In genomic region chr21:16192900-16193299, GRCh38 we compare ENCODE assay signal across 14 cellular contexts.
DNase-seq lines count a peak whose midpoint lies in the region; ATAC-seq and TF ChIP-seq lines count a peak whose summit lies in the region.
"Had no signal": no experiment of that assay in that cellular context is flagged by ENCODE, and none has a peak within 500 bp of the region (broad histone marks: within the 10 kb centered on the region; RNA-seq: fewer than 3 reads in every experiment).

No MANE protein-coding gene starts in this region.

- H3K9me3 ChIP-seq in mammary epithelial cell (replicated peaks; ENCODE audit: insufficient read depth, low read length), result no peaks in the 10 kb centered on the region
- H3K9me3 ChIP-seq in naive thymus-derived CD4-positive, alpha-beta T cell (ENCODE audit: control insufficient read depth in 2 of 3, low read length in 3 of 3), result no peaks in the 10 kb centered on the region
- H3K9me3 ChIP-seq: esophagus squamous epithelium, upper lobe of left lung had no signal

- no peak overlapping the region for H3K9ac ChIP-seq in mammary epithelial cell (ENCODE audit: insufficient read depth, low read length)

- whole genome bisulfite sequencing in mammary epithelial cell (ENCODE audit: low coverage, missing lambda C conversion rate), result 46% methylated on average over 2 of the region's 2 CpGs

- in situ Hi-C loops in mammary epithelial cell (cut with MboI; ENCODE audit: low sequenced_read_pairs in 2 of 2), result no loop called here
- in situ Hi-C loops in G401 (cut with HindIII; ENCODE audit: low sequenced_read_pairs), result no loop called here

- ATAC-seq in naive thymus-derived CD4-positive, alpha-beta T cell, result no peak

- no peak overlapping the region for H3K27ac ChIP-seq in mammary epithelial cell (ENCODE audit: insufficient read depth, low read depth, low read length)
- no peak overlapping the region for H3K27ac ChIP-seq in naive thymus-derived CD4-positive, alpha-beta T cell (ENCODE audit: low read depth, low read length)
- H3K27ac ChIP-seq: upper lobe of left lung, WERI-Rb-1 had no signal

- no peak overlapping the region for H3K4me2 ChIP-seq in mammary epithelial cell (ENCODE audit: insufficient read depth, low read depth, low read length)

- POLR2A ChIA-PET in naive thymus-derived CD4-positive, alpha-beta T cell (lab: Charles Lee), result no interaction called here

- dilution Hi-C loops in mammary epithelial cell (cut with HindIII; ENCODE audit: low sequenced_read_pairs), result no loop called here

- no peaks in the 10 kb centered on the region for H3K79me2 ChIP-seq in mammary epithelial cell (ENCODE audit: insufficient read depth, low read length)

- TF ChIP-seq RAD21 in Ishikawa (IDR thresholded peaks at IDR 0.05; ENCODE audit: low read depth), result no peak

- peaks cover 0 to 15% (median 0%) of the 10 kb centered on the region in 5 donors for H3K27me3 Mint-ChIP-seq in naive thymus-derived CD4-positive, alpha-beta T cell

- H3K9me3 Mint-ChIP-seq in naive thymus-derived CD4-positive, alpha-beta T cell, result peaks cover 0 to 12% (median 0%) of the 10 kb centered on the region in 11 donors
- H3K9me3 Mint-ChIP-seq: activated naive CD4-positive, alpha-beta T cell treated with anti-CD3 and anti-CD28 coated beads, Interleukin-2, amount 50 U/mL, for 24 hours had no signal

- no peaks in the 10 kb centered on the region for H3K4me1 ChIP-seq in mammary epithelial cell (ENCODE audit: insufficient read depth, low read length)
- no peaks in the 10 kb centered on the region for H3K4me1 ChIP-seq in naive thymus-derived CD4-positive, alpha-beta T cell (ENCODE audit: control insufficient read depth in 2 of 2, insufficient read depth in 2 of 2, low read length in 2 of 2)
- H3K4me1 ChIP-seq: upper lobe of left lung had no signal

- peaks cover 3 to 34% (median 15%) of the 10 kb centered on the region in 7 donors for H3K4me1 Mint-ChIP-seq in naive thymus-derived CD4-positive, alpha-beta T cell

- no peaks in the 10 kb centered on the region for H3K36me3 Mint-ChIP-seq in naive thymus-derived CD4-positive, alpha-beta T cell
- H3K36me3 Mint-ChIP-seq: activated naive CD4-positive, alpha-beta T cell treated with anti-CD3 and anti-CD28 coated beads, Interleukin-2, amount 50 U/mL, for 24 hours had no signal

- DNase-seq in AG10803 (ENCODE audit: low read depth) (peak; percentile 42), mammary epithelial cell (peak; percentile 69), kidney epithelial cell (ENCODE audit: low read depth) (peak; percentile 21), G401 (ENCODE audit: low spot score) (no peak), NCI-H526 treated with DMSO at 0.1 percent for 48 hours (lab: John Stamatoyannopoulos, UW) (no peak), NCI-H446 treated with DMSO at 0.1 percent for 48 hours (lab: John Stamatoyannopoulos, UW) (no peak)
- no peak for DNase-seq in naive thymus-derived CD4-positive, alpha-beta T cell
- DNase-seq: esophagus squamous epithelium; NCI-H2029 treated with DMSO at 0.1 percent for 48 hours; stimulated activated CD4-positive, alpha-beta T cell treated with anti-CD3 and anti-CD28 coated beads, Interleukin-2, amount 100 ng/mL, for 48 hours; WERI-Rb-1 had no signal

- CTCF ChIA-PET in mammary epithelial cell (lab: Charles Lee; ENCODE audit: low non-redundant PET), result no interaction called here
- CTCF ChIA-PET in naive thymus-derived CD4-positive, alpha-beta T cell (lab: Charles Lee), result no interaction called here

- TF ChIP-seq EP300 in Ishikawa (IDR thresholded peaks at IDR 0.05; ENCODE audit: borderline replicate concordance), result no peak

- TF ChIP-seq CTCF in AG10803 (conservative IDR thresholded peaks at IDR 0.05; ENCODE audit: low read length), result no peak
- TF ChIP-seq CTCF in mammary epithelial cell (conservative IDR thresholded peaks at IDR 0.05 in 1 of 2, IDR thresholded peaks at IDR 0.05 in 1 of 2; ENCODE audit: extremely low read depth in 1 of 2, insufficient read depth in 1 of 2, low read depth in 1 of 2, low read length in 2 of 2), result no peak
- no peak for TF ChIP-seq CTCF in kidney epithelial cell (IDR thresholded peaks at IDR 0.05; ENCODE audit: insufficient read depth, low read length, poor library complexity, severe bottlenecking)

- H3K36me3 ChIP-seq in mammary epithelial cell (ENCODE audit: insufficient read depth, low read length), result no peaks in the 10 kb centered on the region
- no peaks in the 10 kb centered on the region for H3K36me3 ChIP-seq in kidney epithelial cell (ENCODE audit: control insufficient read depth, insufficient read depth, low read length)
- H3K36me3 ChIP-seq in naive thymus-derived CD4-positive, alpha-beta T cell (ENCODE audit: control insufficient read depth in 2 of 3, insufficient read depth in 3 of 3, low read length in 3 of 3), result no peaks in the 10 kb centered on the region
- H3K36me3 ChIP-seq: esophagus squamous epithelium, upper lobe of left lung, WERI-Rb-1 had no signal

- H3K4me3 Mint-ChIP-seq in naive thymus-derived CD4-positive, alpha-beta T cell, result no peak overlapping the region
- H3K4me3 Mint-ChIP-seq: activated naive CD4-positive, alpha-beta T cell treated with anti-CD3 and anti-CD28 coated beads, Interleukin-2, amount 50 U/mL, for 24 hours had no signal

- BruUV-seq in mammary epithelial cell (replicated peaks; lab: Mats Ljungman, UMichigan), result no TSS peak

- intact Hi-C loops in mammary epithelial cell (cut with micrococcal nuclease), result loop anchor here (5.0 kb wide), 1 partner anchor 71 kb away; no protein-coding TSS in a partner anchor
- intact Hi-C loops in naive thymus-derived CD4-positive, alpha-beta T cell (cut with micrococcal nuclease), result no loop called here

- no peak overlapping the region for H2AFZ ChIP-seq in mammary epithelial cell (ENCODE audit: low read depth, low read length)

- no peaks in the 10 kb centered on the region for H3K27me3 ChIP-seq in mammary epithelial cell (ENCODE audit: insufficient read depth, low read length)
- no peaks in the 10 kb centered on the region for H3K27me3 ChIP-seq in kidney epithelial cell (ENCODE audit: control insufficient read depth, insufficient read depth, low read length)
- H3K27me3 ChIP-seq in naive thymus-derived CD4-positive, alpha-beta T cell (ENCODE audit: control insufficient read depth in 2 of 2, insufficient read depth in 2 of 2, low read length in 2 of 2), result no peaks in the 10 kb centered on the region
- H3K27me3 ChIP-seq: esophagus squamous epithelium, upper lobe of left lung had no signal

- no peak overlapping the region for H3K27ac Mint-ChIP-seq in naive thymus-derived CD4-positive, alpha-beta T cell
- H3K27ac Mint-ChIP-seq: activated naive CD4-positive, alpha-beta T cell treated with anti-CD3 and anti-CD28 coated beads, Interleukin-2, amount 50 U/mL, for 24 hours had no signal

- H4K20me1 ChIP-seq in mammary epithelial cell (ENCODE audit: insufficient read depth, low read length), result no peaks in the 10 kb centered on the region

- H3K4me3 ChIP-seq in AG10803 (ENCODE audit: low read length), result no peak overlapping the region
- no peak overlapping the region for H3K4me3 ChIP-seq in mammary epithelial cell (replicated peaks in 1 of 3; ENCODE audit: insufficient read depth in 1 of 3, low read depth in 2 of 3, low read length in 3 of 3)
- H3K4me3 ChIP-seq in kidney epithelial cell (ENCODE audit: low read depth, low read length), result no peak overlapping the region
- H3K4me3 ChIP-seq in naive thymus-derived CD4-positive, alpha-beta T cell (ENCODE audit: low read length), result no peak overlapping the region
- H3K4me3 ChIP-seq: esophagus squamous epithelium, upper lobe of left lung had no signal

TF ChIP-seq in Ishikawa, 13 proteins besides CTCF, POLR2A, EP300 and RAD21:
- TF ChIP-seq MAX (IDR thresholded peaks at IDR 0.05), result peak; percentile 50; the same call in 1 of the 2 replicates
- peak; percentile 28; the same call in 1 of the 2 replicates for TF ChIP-seq TEAD4 (IDR thresholded peaks at IDR 0.05)
- TF ChIP-seq CEBPB (IDR thresholded peaks at IDR 0.05), result 0 out of 2 replicates have a peak, but pooled peaks have one; percentile 38
- no peak for TF ChIP-seq ZBTB7A (IDR thresholded peaks at IDR 0.05; ENCODE audit: low read depth)
- TF ChIP-seq CREB1 (IDR thresholded peaks at IDR 0.05; ENCODE audit: low read depth), result no peak

Comparison
In these comparisons a context has a peak if more than half of its experiments do, and no peak if none do; other contexts are left out.
1. DNase-seq: peak in AG10803 (single experiment), mammary epithelial cell (single experiment) and kidney epithelial cell (single experiment); none in G401 (single experiment), naive thymus-derived CD4-positive, alpha-beta T cell (0 of 9), NCI-H526 treated with DMSO at 0.1 percent for 48 hours (single experiment) and NCI-H446 treated with DMSO at 0.1 percent for 48 hours (single experiment).